33 cellular contexts compared by ENCODE assay signal in genomic region chr13:73748404-73748803, GRCh38.
"Had no signal": no experiment of that assay in that cellular context is flagged by ENCODE, and none has a peak within 500 bp of the region (broad histone marks: within the 10 kb centered on the region; RNA-seq: fewer than 3 reads in every experiment).

No MANE protein-coding gene starts in this region.

- H3K27me3 ChIP-seq: MG63 had no signal

- DNase-seq: Karpas-422, Kasumi-1, MG63, MM.1S, MV-4-11, NCI-H1048, NCI-H1092, NCI-H1092 treated with DMSO at 0.1 percent for 48 hours, NCI-H1105, NCI-H1105 treated with DMSO at 0.1 percent for 48 hours, NCI-H1417 treated with DMSO at 0.1 percent for 48 hours, NCI-H1436, NCI-H1436 treated with DMSO at 0.1 percent for 48 hours, NCI-H146, NCI-H1694, NCI-H1694 treated with DMSO at 0.1 percent for 48 hours, NCI-H187, NCI-H187 treated with DMSO at 0.1 percent for 48 hours, NCI-H1930, NCI-H2029, NCI-H2029 treated with DMSO at 0.1 percent for 48 hours, NCI-H2081, NCI-H2081 treated with DMSO at 0.1 percent for 48 hours, NCI-H2107, NCI-H2171, NCI-H2171 treated with DMSO at 0.1 percent for 48 hours, NCI-H2227 treated with DMSO at 0.1 percent for 48 hours, NCI-H226, NCI-H345, NCI-H446, NCI-H446 treated with DMSO at 0.1 percent for 48 hours, NCI-H510A, NCI-H510A treated with DMSO at 0.1 percent for 48 hours had no signal

- H3K9me3 ChIP-seq: MG63 had no signal

- H3K4me3 ChIP-seq: MG63 had no signal

- H3K36me3 ChIP-seq: MG63 had no signal
